In genomic region chr9:137070906-137071275, GRCh38 we compare ENCODE assay signal across 8 cellular contexts. TPM values are rescaled to one million over a fixed set of nuclear protein-coding genes. Genes with fewer than 3 reads are reported as not detected.
A peak's percentile ranks its signal among the peaks of the same experiment; 100 is the strongest.
DNase-seq lines count a peak whose midpoint lies in the region; ATAC-seq and TF ChIP-seq lines count a peak whose summit lies in the region.

No MANE protein-coding gene starts in this region.

- H3K4me1 ChIP-seq in GM23248 (ENCODE audit: insufficient read depth) (no peaks in the 10 kb centered on the region), mucosa of descending colon (ENCODE audit: low read depth) (peaks cover 31% of the 10 kb centered on the region)

- peak overlapping the region; percentile 65 for H3K4me3 ChIP-seq in GM23248
- peak overlapping the region; percentile 30 to 70 (median 53) for H3K4me3 ChIP-seq in dorsolateral prefrontal cortex
- no peak overlapping the region for H3K4me3 ChIP-seq in mucosa of descending colon

- TF ChIP-seq CTCF in C4-2B (conservative IDR thresholded peaks at IDR 0.05) (no peak), dorsolateral prefrontal cortex (IDR thresholded peaks at IDR 0.05 in 54 of 56, conservative IDR thresholded peaks at IDR 0.05 in 2 of 56; ENCODE audit: low read depth in 1 of 56, partially characterized antibody in 56 of 56) (peak in 39 of 56 donors; percentile 5 to 57 (median 29)), mucosa of descending colon (IDR thresholded peaks at IDR 0.05) (no peak)

- peak overlapping the region; percentile 72 for H2AFZ ChIP-seq in GM23248

- DNase-seq in GM23248 (no peak), NOMO-1 treated with dmso at 0.1 percent for 144 hours (lab: John Stamatoyannopoulos, UW; ENCODE audit: unreplicated experiment) (peak; percentile 41), dorsolateral prefrontal cortex (peak in 9 of 10 donors; percentile 70 to 91 (median 88)), mucosa of descending colon (no peak), NCI-H1105 (lab: John Stamatoyannopoulos, UW) (no peak)
- no peak for DNase-seq in stimulated activated naive CD4-positive, alpha-beta T cell treated with Interleukin-2 at 50 U/mL for 16 hours (lab: John Stamatoyannopoulos, UW)

- WGBS in GM23248 (ENCODE audit: low coverage in 1 of 2, low lambda C conversion rate in 2 of 2, missing lambda C conversion rate in 2 of 2), 2 experiments: 29 to 48% methylated on average over 4 to 6 of the region's 6 CpGs

- H3K9me2 ChIP-seq in GM23248 (ENCODE audit: insufficient read depth): no peaks in the 10 kb centered on the region

- no peaks in the 10 kb centered on the region for H3K36me3 ChIP-seq in GM23248 (ENCODE audit: low read depth)
- H3K36me3 ChIP-seq in mucosa of descending colon (ENCODE audit: low read depth): no peaks in the 10 kb centered on the region

- in situ Hi-C loops in GM23248 (cut with MboI): no loop called here

- intact Hi-C loops in dorsolateral prefrontal cortex (cut with DNase I) (no loop called here), mucosa of descending colon (cut with DNase I, micrococcal nuclease) (no loop called here)

- H4K20me1 ChIP-seq in GM23248 (ENCODE audit: insufficient read depth): no peaks in the 10 kb centered on the region

- no peaks in the 10 kb centered on the region for H3F3A ChIP-seq in GM23248 (ENCODE audit: insufficient read depth)

- H3K79me2 ChIP-seq in GM23248 (ENCODE audit: insufficient read depth): no peaks in the 10 kb centered on the region

- H3K9me3 ChIP-seq in GM23248 (ENCODE audit: low read depth): no peaks in the 10 kb centered on the region
- H3K9me3 ChIP-seq in mucosa of descending colon: no peaks in the 10 kb centered on the region

- H3K27me3 ChIP-seq in GM23248 (replicated peaks; ENCODE audit: insufficient read depth): no peaks in the 10 kb centered on the region
- H3K27me3 ChIP-seq in dorsolateral prefrontal cortex: peaks cover 0 to 11% (median 0%) of the 10 kb centered on the region in 45 donors

- peak overlapping the region; percentile 42; the same call in 1 of the 2 replicates for H3K9ac ChIP-seq in GM23248

- ATAC-seq in mucosa of descending colon (peak; percentile 6), HG03457 (IDR thresholded peaks at IDR 0.05; ENCODE audit: unreplicated experiment) (no peak)

- peak overlapping the region; percentile 82 for H3K27ac ChIP-seq in C4-2B
- no peak overlapping the region for H3K27ac ChIP-seq in GM23248
- peak overlapping the region; percentile 83 to 99 (median 97) for H3K27ac ChIP-seq in dorsolateral prefrontal cortex

- peak overlapping the region; percentile 67 for H3K4me2 ChIP-seq in GM23248 (ENCODE audit: unreplicated experiment)

RNA-seq across cellular contexts. Expression of gene SAPCD2, which starts 0.5 kb away (rescaled TPM):
- total RNA-seq in GM23248 (2014; rRNA removed; shearing (Covaris generic)): 5.4 TPM in 2 replicates
- 0.86 and 0.88 TPM in 2 replicates for polyA plus RNA-seq in GM23248 (2016; fragmentation: Nextera tagmentation; extraction: Ambion mirVana)
- total RNA-seq in dorsolateral prefrontal cortex (10 to 100 TPM in 1 of 120 experiments, 1 to 10 TPM in 119; 1.7 to 11.5 (median 5.4) TPM), mucosa of descending colon (10 to 100 TPM in 1 of 3 donors, 1 to 10 TPM in 2; 2.7 to 11.2 (median 6.0) TPM)

RNA-seq across cellular contexts. Expression of gene UAP1L1, which starts 6.4 kb away (rescaled TPM):
- 5.2 and 5.7 TPM in 2 replicates for total RNA-seq in GM23248 (2014; rRNA removed; shearing (Covaris generic))
- polyA plus RNA-seq in GM23248 (2016; fragmentation: Nextera tagmentation; extraction: Ambion mirVana): 4.3 and 4.5 TPM in 2 replicates
- 10 to 100 TPM in 118 of 120 experiments, 1 to 10 TPM in 2; 8.3 to 48.0 (median 20.2) TPM for total RNA-seq in dorsolateral prefrontal cortex
- 10 to 100 TPM; 10.5 to 13.6 (median 12.8) TPM for total RNA-seq in mucosa of descending colon

RNA-seq across cellular contexts. Expression of gene MAN1B1, which starts 15.9 kb away (rescaled TPM):
- total RNA-seq in GM23248 (2014; rRNA removed; shearing (Covaris generic)): 131 and 136 TPM in 2 replicates
- 101 and 104 TPM in 2 replicates for polyA plus RNA-seq in GM23248 (2016; fragmentation: Nextera tagmentation; extraction: Ambion mirVana)
- 10 to 100 TPM; 37.7 to 75.2 (median 55.6) TPM for total RNA-seq in dorsolateral prefrontal cortex
- 10 to 100 TPM; 36.1 to 55.4 (median 52.7) TPM for total RNA-seq in mucosa of descending colon

RNA-seq across cellular contexts. Expression of gene ENTPD2, which starts 17.0 kb away (rescaled TPM):
- total RNA-seq in GM23248 (2014; rRNA removed; shearing (Covaris generic)): not detected in 2 replicates
- not detected in 2 replicates for polyA plus RNA-seq in GM23248 (2016; fragmentation: Nextera tagmentation; extraction: Ambion mirVana)
- total RNA-seq in dorsolateral prefrontal cortex (10 to 100 TPM in 105 of 120 experiments, 1 to 10 TPM in 15; 4.7 to 47.5 (median 15.7) TPM), mucosa of descending colon (10 to 100 TPM in 2 of 3 donors, 1 to 10 TPM in 1; 7.7 to 26.8 (median 10.7) TPM)

RNA-seq across cellular contexts. Expression of gene NPDC1, which starts 24.9 kb away (rescaled TPM):
- 41.9 and 43.1 TPM in 2 replicates for total RNA-seq in GM23248 (2014; rRNA removed; shearing (Covaris generic))
- 121 and 122 TPM in 2 replicates for polyA plus RNA-seq in GM23248 (2016; fragmentation: Nextera tagmentation; extraction: Ambion mirVana)
- total RNA-seq in dorsolateral prefrontal cortex: 100 to 1,000 TPM; 142 to 297 (median 214) TPM
- 100 to 1,000 TPM in 1 of 3 donors, 10 to 100 TPM in 2; 78.6 to 177 (median 83.0) TPM for total RNA-seq in mucosa of descending colon

Comparison
In these comparisons a context has a peak if more than half of its experiments do, and no peak if none do; other contexts are left out.
1. CTCF ChIP-seq: peak in dorsolateral prefrontal cortex (39 of 56); none in C4-2B (single experiment) and mucosa of descending colon (single experiment).
2. DNase-seq: peak in NOMO-1 treated with dmso at 0.1 percent for 144 hours (single experiment) and dorsolateral prefrontal cortex (9 of 10); none in GM23248 (single experiment), mucosa of descending colon (0 of 3), NCI-H1105 (single experiment) and stimulated activated naive CD4-positive, alpha-beta T cell treated with Interleukin-2 at 50 U/mL for 16 hours (single experiment).